ENCODE assay signal across 28 cellular contexts in genomic region chr6:34472425-34472824, GRCh38. TPM values are rescaled to one million over a fixed set of nuclear protein-coding genes. Genes with fewer than 3 reads are reported as not detected.
"Had no signal": no experiment of that assay in that cellular context is flagged by ENCODE, and none has a peak within 500 bp of the region (broad histone marks: within the 10 kb centered on the region; RNA-seq: fewer than 3 reads in every experiment).

No MANE protein-coding gene starts in this region.

- FAIRE-seq: astrocyte, bronchial epithelial cell, frontal cortex had no signal

- H3K27ac ChIP-seq: brain microvascular endothelial cell, coronary artery, dorsolateral prefrontal cortex had no signal

- H3K4me1 Mint-ChIP-seq: activated CD4-positive, alpha-beta memory T cell treated with anti-CD3 and anti-CD28 coated beads, Interleukin-2, amount 10 ng/mL, durations not matched to agents 7 days and 5 days; activated CD4-positive, alpha-beta T cell treated with anti-CD3 and anti-CD28 coated beads, Interleukin-2, amount 10 ng/mL, durations not matched to agents 7 days and 5 days; activated naive CD4-positive, alpha-beta T cell treated with anti-CD3 and anti-CD28 coated beads, Interleukin-2, amount 10 ng/mL, durations not matched to agents 7 days and 5 days; endodermal cell had no signal

- H3K36me3 ChIP-seq: brain microvascular endothelial cell had no signal

- H3K4me3 ChIP-seq: coronary artery, dorsolateral prefrontal cortex had no signal

- H3K27me3 ChIP-seq: brain microvascular endothelial cell, dorsolateral prefrontal cortex had no signal

- H3K4me3 Mint-ChIP-seq: activated CD4-positive, alpha-beta memory T cell treated with anti-CD3 and anti-CD28 coated beads, Interleukin-2, amount 10 ng/mL, durations not matched to agents 7 days and 5 days; activated CD4-positive, alpha-beta T cell treated with anti-CD3 and anti-CD28 coated beads, Interleukin-2, amount 10 ng/mL, durations not matched to agents 7 days and 5 days; activated naive CD4-positive, alpha-beta T cell treated with anti-CD3 and anti-CD28 coated beads, Interleukin-2, amount 10 ng/mL, durations not matched to agents 7 days and 5 days; activated naive CD8-positive, alpha-beta T cell treated with anti-CD3 and anti-CD28 coated beads, Interleukin-2, amount 10 ng/mL, durations not matched to agents 7 days and 5 days; activated T-cell treated with anti-CD3 and anti-CD28 coated beads, Interleukin-2, amount 50 U/mL, for 24 hours; activated T-cell treated with anti-CD3 and anti-CD28 coated beads, Interleukin-2, amount 50 U/mL, for 72 hours; central memory CD8-positive, alpha-beta T cell; dendritic cell treated with granulocyte-macrophage colony-stimulating factor and Interleukin-4, amounts not matched to agents 40 ng/mL and 50 ng/mL, for 4 days; endodermal cell had no signal

- H3K27ac Mint-ChIP-seq: activated CD4-positive, alpha-beta memory T cell treated with anti-CD3 and anti-CD28 coated beads, Interleukin-2, amount 10 ng/mL, durations not matched to agents 7 days and 5 days; activated CD4-positive, alpha-beta T cell treated with anti-CD3 and anti-CD28 coated beads, Interleukin-2, amount 10 ng/mL, durations not matched to agents 7 days and 5 days; activated naive CD4-positive, alpha-beta T cell treated with anti-CD3 and anti-CD28 coated beads, Interleukin-2, amount 10 ng/mL, durations not matched to agents 7 days and 5 days; activated naive CD4-positive, alpha-beta T cell treated with anti-CD3 and anti-CD28 coated beads, Interleukin-2, amount 50 U/mL, for 72 hours; activated naive CD8-positive, alpha-beta T cell treated with anti-CD3 and anti-CD28 coated beads, Interleukin-2, amount 10 ng/mL, durations not matched to agents 7 days and 5 days; activated T-cell treated with anti-CD3 and anti-CD28 coated beads, Interleukin-2, amount 50 U/mL, for 24 hours; activated T-cell treated with anti-CD3 and anti-CD28 coated beads, Interleukin-2, amount 50 U/mL, for 72 hours; dendritic cell treated with granulocyte-macrophage colony-stimulating factor and Interleukin-4, amounts not matched to agents 40 ng/mL and 50 ng/mL, for 4 days; endodermal cell had no signal

- H3K9me3 Mint-ChIP-seq: activated naive CD4-positive, alpha-beta T cell treated with anti-CD3 and anti-CD28 coated beads, Interleukin-2, amount 50 U/mL, for 72 hours; activated T-cell treated with anti-CD3 and anti-CD28 coated beads, Interleukin-2, amount 50 U/mL, for 24 hours had no signal

- H3K27me3 Mint-ChIP-seq: activated CD4-positive, alpha-beta T cell treated with anti-CD3 and anti-CD28 coated beads, Interleukin-2, amount 10 ng/mL, durations not matched to agents 7 days and 5 days; central memory CD8-positive, alpha-beta T cell had no signal

- ATAC-seq: activated naive CD4-positive, alpha-beta T cell treated with anti-CD3 and anti-CD28 coated beads, Interleukin-2, amount 50 U/mL, for 72 hours; activated T-cell treated with anti-CD3 and anti-CD28 coated beads, Interleukin-2, amount 50 U/mL, for 72 hours; esophagus mucosa had no signal

- DNase-seq: activated CD4-positive, alpha-beta memory T cell treated with anti-CD3 and anti-CD28 coated beads, Interleukin-2, amount 10 ng/mL, durations not matched to agents 7 days and 5 days; activated CD4-positive, alpha-beta T cell treated with anti-CD3 and anti-CD28 coated beads for 1 hour; activated CD4-positive, alpha-beta T cell treated with anti-CD3 and anti-CD28 coated beads for 4 hours; activated CD4-positive, alpha-beta T cell treated with anti-CD3 and anti-CD28 coated beads, Interleukin-2, amount 10 ng/mL, durations not matched to agents 7 days and 5 days; activated CD4-positive, alpha-beta T cell treated with anti-CD3 and anti-CD28 coated beads, Interleukin-2, amount 50 U/mL, for 4 hours; activated CD8-positive, alpha-beta memory T cell treated with anti-CD3 and anti-CD28 coated beads, Interleukin-2, amount 50 U/mL, for 48 hours; activated gamma-delta T cell; activated naive CD4-positive, alpha-beta T cell; activated naive CD4-positive, alpha-beta T cell treated with anti-CD3 and anti-CD28 coated beads, Interleukin-2, amount 10 ng/mL, durations not matched to agents 7 days and 5 days; activated naive CD8-positive, alpha-beta T cell treated with anti-CD3 and anti-CD28 coated beads, Interleukin-2, amount 10 ng/mL, durations not matched to agents 7 days and 5 days; activated T-cell treated with anti-CD3 and anti-CD28 coated beads for 4 hours; activated T-cell treated with anti-CD3 and anti-CD28 coated beads, Interleukin-2, amount 50 U/mL, for 24 hours; activated T-cell treated with anti-CD3 and anti-CD28 coated beads, Interleukin-2, amount 50 U/mL, for 72 hours; anterior cingulate cortex; brain microvascular endothelial cell; dorsolateral prefrontal cortex; effector memory CD4-positive, alpha-beta T cell; endodermal cell; foreskin fibroblast; T-helper 2 cell had no signal

RNA-seq across cellular contexts. Expression of gene PACSIN1, which starts 6.5 kb away (rescaled TPM):
- total RNA-seq: bronchial epithelial cell, esophagus mucosa had no signal
